ENCODE assay signal across 10 cellular contexts in the genomic region with DNA sequence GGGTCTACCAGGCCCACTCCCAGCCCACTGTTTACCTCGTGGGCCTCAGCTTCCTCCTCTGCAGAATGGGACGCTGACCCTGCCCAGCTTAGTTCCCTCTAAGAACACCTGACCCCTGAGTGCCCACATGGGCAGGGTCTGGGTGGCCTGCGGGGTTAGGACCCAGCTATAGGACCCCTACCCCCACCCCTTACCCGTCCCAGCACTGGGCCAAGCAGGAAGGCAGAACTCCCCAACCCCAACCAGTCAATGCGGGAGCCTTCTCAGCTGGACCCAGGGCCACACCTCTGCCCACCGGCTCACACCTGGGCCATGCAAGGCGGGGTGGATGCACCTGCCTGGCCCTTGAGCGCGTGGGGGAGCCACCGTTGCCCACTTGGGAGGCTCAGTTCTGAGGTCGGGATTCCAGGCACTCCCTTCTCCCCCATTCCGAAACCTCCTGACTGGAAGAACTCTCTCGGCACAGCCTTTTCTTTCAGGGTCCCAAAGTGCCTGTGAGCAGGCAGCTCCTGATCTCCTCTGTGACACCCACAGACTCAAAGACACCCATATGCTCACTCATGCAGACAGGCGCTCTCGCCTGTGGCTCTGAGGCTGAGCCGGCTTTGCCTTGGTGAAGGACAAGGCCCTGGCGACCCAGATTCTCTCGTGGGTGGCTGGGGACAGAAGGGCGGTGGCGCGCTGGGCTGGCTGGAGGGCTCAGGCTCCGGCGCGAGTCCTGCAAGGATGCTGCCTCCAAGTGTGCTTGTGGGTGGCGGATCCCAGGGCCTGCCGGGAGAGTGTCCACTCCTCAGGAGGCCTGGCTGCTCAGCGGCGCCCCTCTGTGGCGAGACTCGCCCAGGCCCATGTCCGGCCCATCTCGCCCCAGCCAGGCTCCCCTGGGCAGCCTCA. TPM values are rescaled to one million over a fixed set of nuclear protein-coding genes. Genes with fewer than 3 reads are reported as not detected.
DNase-seq lines count a peak whose midpoint lies in the region; ATAC-seq and TF ChIP-seq lines count a peak whose summit lies in the region.
"Had no signal": no experiment of that assay in that cellular context is flagged by ENCODE, and none has a peak within 500 bp of the region (broad histone marks: within the 10 kb centered on the region; RNA-seq: fewer than 3 reads in every experiment).

No MANE protein-coding gene starts in this region.

- H3K4me1 Mint-ChIP-seq in activated naive CD8-positive, alpha-beta T cell (ENCODE audit: low read depth) = peaks cover 13% of the 10 kb centered on the region
- peaks cover 7% of the 10 kb centered on the region for H3K4me1 Mint-ChIP-seq in activated naive CD8-positive, alpha-beta T cell treated with anti-CD3 and anti-CD28 coated beads for 36 hours
- peaks cover 4 to 15% (median 12%) of the 10 kb centered on the region in 3 donors for H3K4me1 Mint-ChIP-seq in T-cell

- no peaks in the 10 kb centered on the region for H3K4me1 ChIP-seq in iPS-18a (ENCODE audit: control insufficient read depth, low read depth, low read length)
- H3K4me1 ChIP-seq in upper lobe of right lung = peaks cover 5% of the 10 kb centered on the region
- H3K4me1 ChIP-seq in tibial nerve = peaks cover 0 to 10% (median 4%) of the 10 kb centered on the region in 4 donors
- H3K4me1 ChIP-seq: psoas muscle had no signal

- 89 to 94% methylated on average over 9 to 14 of the region's 32 CpGs for WGBS in tibial nerve, 2 donors

- no peaks in the 10 kb centered on the region for H3K36me3 ChIP-seq in iPS-18a (ENCODE audit: control insufficient read depth, low read depth, low read length)
- H3K36me3 ChIP-seq in upper lobe of right lung = no peaks in the 10 kb centered on the region
- H3K36me3 ChIP-seq in tibial nerve = no peaks in the 10 kb centered on the region

- ATAC-seq in T-cell (replicated peaks in 1 of 4) = no peak
- ATAC-seq in upper lobe of right lung = peak; percentile 67
- no peak for ATAC-seq in HG03342 (IDR thresholded peaks at IDR 0.05; ENCODE audit: unreplicated experiment)

- TF ChIP-seq CTCF in upper lobe of right lung (IDR thresholded peaks at IDR 0.05) (no peak), tibial nerve (IDR thresholded peaks at IDR 0.05) (peak in 1 of 5 experiments; percentile 11)

- H3K4me3 Mint-ChIP-seq in activated naive CD8-positive, alpha-beta T cell = peak overlapping the region; percentile 10
- no peak overlapping the region for H3K4me3 Mint-ChIP-seq in activated naive CD8-positive, alpha-beta T cell treated with anti-CD3 and anti-CD28 coated beads for 36 hours
- H3K4me3 Mint-ChIP-seq in T-cell = peak overlapping the region in 2 of 3 donors; percentile 21 to 90

- H3K4me3 ChIP-seq in iPS-18a (ENCODE audit: low read length) = peak overlapping the region; percentile 58
- no peak overlapping the region for H3K4me3 ChIP-seq in upper lobe of right lung
- H3K4me3 ChIP-seq in tibial nerve = no peak overlapping the region

- H3K27ac Mint-ChIP-seq in activated naive CD8-positive, alpha-beta T cell = no peak overlapping the region
- no peak overlapping the region for H3K27ac Mint-ChIP-seq in activated naive CD8-positive, alpha-beta T cell treated with anti-CD3 and anti-CD28 coated beads for 36 hours
- no peak overlapping the region for H3K27ac Mint-ChIP-seq in T-cell

- H3K27ac ChIP-seq in iPS-18a (ENCODE audit: low read length) (no peak overlapping the region), upper lobe of right lung (no peak overlapping the region), tibial nerve (no peak overlapping the region)
- H3K27ac ChIP-seq: psoas muscle had no signal

- H3K27me3 ChIP-seq in iPS-18a (ENCODE audit: control insufficient read depth, insufficient read depth, low read length) (peaks cover 28% of the 10 kb centered on the region), upper lobe of right lung (peaks cover 25% of the 10 kb centered on the region), tibial nerve (peaks cover 2 to 39% of the 10 kb centered on the region in 2 donors)

- H3K36me3 Mint-ChIP-seq in activated naive CD8-positive, alpha-beta T cell = no peaks in the 10 kb centered on the region
- no peaks in the 10 kb centered on the region for H3K36me3 Mint-ChIP-seq in activated naive CD8-positive, alpha-beta T cell treated with anti-CD3 and anti-CD28 coated beads for 36 hours
- no peaks in the 10 kb centered on the region for H3K36me3 Mint-ChIP-seq in T-cell

- H3K9me3 ChIP-seq in iPS-18a (ENCODE audit: control insufficient read depth, low read depth, low read length) (no peaks in the 10 kb centered on the region), upper lobe of right lung (no peaks in the 10 kb centered on the region), tibial nerve (no peaks in the 10 kb centered on the region)
- H3K9me3 ChIP-seq: psoas muscle had no signal

- peaks cover 16% of the 10 kb centered on the region for H3K27me3 Mint-ChIP-seq in activated naive CD8-positive, alpha-beta T cell
- peaks cover 45% of the 10 kb centered on the region for H3K27me3 Mint-ChIP-seq in activated naive CD8-positive, alpha-beta T cell treated with anti-CD3 and anti-CD28 coated beads for 36 hours
- peaks cover 26 to 49% of the 10 kb centered on the region in 2 donors for H3K27me3 Mint-ChIP-seq in T-cell

- TF ChIP-seq POLR2A in tibial nerve (IDR thresholded peaks at IDR 0.05) = no peak

- no peak for TF ChIP-seq EP300 in tibial nerve (IDR thresholded peaks at IDR 0.05)

- POLR2A ChIA-PET in T-cell (lab: Charles Lee) = interaction anchor here in 1 of 2 donors (0.6 kb wide), 1 partner anchor 30 kb away, joined by 3 read pairs; no protein-coding TSS in a partner anchor

- intact Hi-C loops in upper lobe of right lung (cut with DNase I) = no loop called here

- H3K9me3 Mint-ChIP-seq in activated naive CD8-positive, alpha-beta T cell (ENCODE audit: low read depth) = no peaks in the 10 kb centered on the region
- no peaks in the 10 kb centered on the region for H3K9me3 Mint-ChIP-seq in activated naive CD8-positive, alpha-beta T cell treated with anti-CD3 and anti-CD28 coated beads for 36 hours
- no peaks in the 10 kb centered on the region for H3K9me3 Mint-ChIP-seq in T-cell

- CTCF ChIA-PET in T-cell (lab: Charles Lee) = interaction anchor here in 1 of 2 donors (0.5 kb wide), 1 partner anchor 1221 kb away, joined by 4 read pairs; no protein-coding TSS in a partner anchor

- H3K9ac ChIP-seq in iPS-18a (ENCODE audit: low read length) = no peak overlapping the region

- no peak for DNase-seq in activated naive CD8-positive, alpha-beta T cell treated with anti-CD3 and anti-CD28 coated beads for 36 hours
- no peak for DNase-seq in T-cell
- no peak for DNase-seq in upper lobe of right lung
- DNase-seq in tibial nerve (ENCODE audit: low spot score in 2 of 2) = no peak
- no peak for DNase-seq in COR-L47 (lab: John Stamatoyannopoulos, UW)
- DNase-seq: activated T-cell treated with anti-CD3 and anti-CD28 coated beads for 4 hours, psoas muscle had no signal

RNA-seq across cellular contexts. Expression of a gene that starts 27.9 kb away (rescaled TPM):
- total RNA-seq in activated naive CD8-positive, alpha-beta T cell treated with anti-CD3 and anti-CD28 coated beads for 36 hours = 10 to 100 TPM; 20.2 to 20.9 TPM
- total RNA-seq in T-cell (10 to 100 TPM; 50.3 to 77.7 (median 58.2) TPM), upper lobe of right lung (70.3 TPM), tibial nerve (10 to 100 TPM; 44.4 to 51.0 (median 46.8) TPM)
